ENCODE assay signal across 8 cellular contexts in the genomic region with DNA sequence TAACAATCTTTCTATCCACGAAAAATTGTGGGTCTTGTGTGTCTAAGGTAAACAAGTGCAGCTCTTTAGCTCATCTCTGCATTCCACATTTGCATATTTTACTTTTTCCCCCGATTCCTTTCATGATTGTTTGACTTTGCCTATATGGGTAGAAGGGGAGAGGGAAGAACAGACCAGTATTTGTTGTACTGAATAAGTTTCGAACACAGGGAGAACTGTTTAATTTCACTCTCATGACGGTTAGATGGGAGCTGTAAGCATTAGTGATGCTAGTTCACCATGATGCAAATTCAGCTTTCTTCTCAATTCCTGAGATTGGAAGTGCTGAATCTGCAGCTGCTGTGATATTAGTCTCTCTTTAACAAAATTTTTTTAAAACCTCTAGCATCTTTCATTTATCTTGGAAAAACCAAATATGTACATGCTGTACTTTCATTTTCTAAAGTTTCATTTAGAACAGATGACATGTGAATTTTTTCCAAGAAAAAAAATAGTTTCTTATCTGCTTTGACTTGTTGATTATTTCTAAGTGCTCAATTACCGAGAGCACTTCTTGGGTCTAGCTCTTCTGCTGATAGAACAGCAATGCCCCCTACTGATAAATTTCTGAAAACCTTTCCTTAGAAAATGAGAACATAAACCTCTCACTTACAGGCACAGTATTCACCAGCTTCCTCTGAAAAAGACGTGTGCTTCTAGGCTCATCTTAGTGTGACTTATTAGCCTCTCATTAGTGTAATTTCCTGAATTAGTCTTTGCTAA.
DNase-seq lines count a peak whose midpoint lies in the region; ATAC-seq and TF ChIP-seq lines count a peak whose summit lies in the region.

No MANE protein-coding gene starts in this region.

- H3K36me3 ChIP-seq in HEK293 (ENCODE audit: control insufficient read depth in 2 of 2, insufficient read depth in 1 of 2, low read length in 2 of 2): no peaks in the 10 kb centered on the region

- DNase-seq in COLO829 (ENCODE audit: low spot score) (peak; percentile 70), NCI-H526 (lab: John Stamatoyannopoulos, UW) (peak; percentile 54 to 61), dermis microvascular lymphatic vessel endothelial cell (ENCODE audit: low read depth in 2 of 2) (peak; percentile 7 to 34), putamen (ENCODE audit: low spot score) (peak; percentile 88), 8988T (no peak)

- H3K27ac ChIP-seq in HEK293 (ENCODE audit: extremely low read depth, low read depth, low read length): no peak overlapping the region

- no peak for TF ChIP-seq CTCF in HEK293 (tag by site-specific recombination; IDR thresholded peaks at IDR 0.05)

- H3K4me3 ChIP-seq in HEK293 (ENCODE audit: low read depth, low read length): no peak overlapping the region

- CTCF ChIA-PET in HEK293 (lab: Yijun Ruan, JAX): interaction anchor here (0.6 to 1.7 kb wide), 21 partner anchors 9 to 634 kb away, joined by 3 to 29 read pairs (median 4); partner anchors contain the start of gene RNF20

- no peaks in the 10 kb centered on the region for H3K4me1 ChIP-seq in HEK293 (ENCODE audit: control insufficient read depth, insufficient read depth, low read length)

- no peak for ATAC-seq in HG02981 (IDR thresholded peaks at IDR 0.05; ENCODE audit: unreplicated experiment)
- ATAC-seq in HG03025 (IDR thresholded peaks at IDR 0.05; ENCODE audit: low FRiP score, unreplicated experiment): no peak

- no peaks in the 10 kb centered on the region for H3K9me3 ChIP-seq in HEK293 (ENCODE audit: control insufficient read depth, insufficient read depth, low read depth, low read length)

- POLR2A ChIA-PET in HEK293 (lab: Yijun Ruan, JAX): no interaction called here

TF ChIP-seq in HEK293, 187 proteins besides CTCF, POLR2A, EP300 and RAD21:
- TF ChIP-seq SCRT2 (tag by site-specific recombination; IDR thresholded peaks at IDR 0.05): peak; percentile 65; the same call in 1 of the 2 replicates
- no peak for TF ChIP-seq ZNF280D (tag by site-specific recombination; IDR thresholded peaks at IDR 0.05)
- TF ChIP-seq ZNF654 (tag by site-specific recombination; IDR thresholded peaks at IDR 0.05; ENCODE audit: low read depth): peak; percentile 68
- TF ChIP-seq TRIM28 (IDR thresholded peaks at IDR 0.05; ENCODE audit: borderline replicate concordance, low read length): 0 out of 2 replicates have a peak, but pooled peaks have one; percentile 14
